8 cellular contexts compared by ENCODE assay signal in the genomic region with DNA sequence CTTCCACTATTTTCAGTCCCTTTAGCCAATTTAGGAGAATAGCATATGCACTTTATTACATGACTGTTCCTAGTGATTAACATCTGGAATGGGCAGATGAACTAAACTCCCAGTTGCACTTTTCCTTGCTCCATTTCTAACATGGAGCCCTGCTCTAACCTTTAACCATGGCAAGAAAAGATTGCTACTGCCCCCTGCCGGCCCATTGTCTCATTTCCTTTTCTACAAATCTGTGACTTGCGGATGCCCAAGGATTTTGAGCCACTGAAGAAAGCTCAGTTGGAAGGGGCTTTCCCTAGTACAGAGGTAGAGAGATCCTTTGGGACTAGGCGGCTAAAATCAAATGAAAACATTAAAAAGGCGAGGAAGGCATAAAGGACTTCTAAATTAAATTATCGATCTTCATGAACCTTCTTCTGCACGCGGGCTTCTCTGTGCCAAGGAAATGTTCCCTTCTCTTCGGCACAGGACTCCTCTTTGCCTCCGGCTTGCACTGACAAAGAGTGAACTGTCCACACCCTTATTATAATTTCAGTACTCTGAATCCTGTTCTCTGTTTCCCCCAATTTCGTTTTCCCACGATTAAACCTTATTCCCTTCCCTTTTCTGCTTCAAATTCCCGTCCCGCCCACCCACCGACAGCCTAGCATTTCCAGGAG. TPM values are rescaled to one million over a fixed set of nuclear protein-coding genes. Genes with fewer than 3 reads are reported as not detected.
DNase-seq lines count a peak whose midpoint lies in the region; ATAC-seq and TF ChIP-seq lines count a peak whose summit lies in the region.

No MANE protein-coding gene starts in this region.

- no peaks in the 10 kb centered on the region for H3K27me3 ChIP-seq in effector memory CD4-positive, alpha-beta T cell (replicated peaks; ENCODE audit: control insufficient read depth, insufficient read depth, low read length, poor library complexity, severe bottlenecking)

- H3K36me3 ChIP-seq in effector memory CD4-positive, alpha-beta T cell (ENCODE audit: control insufficient read depth, insufficient read depth, low read length), result no peaks in the 10 kb centered on the region

- ATAC-seq in GM18517 (IDR thresholded peaks at IDR 0.05; ENCODE audit: unreplicated experiment) (peak; percentile 63), HG02642 (IDR thresholded peaks at IDR 0.05; ENCODE audit: poor library complexity, unreplicated experiment) (no peak)

- H3K27ac ChIP-seq in effector memory CD4-positive, alpha-beta T cell (ENCODE audit: insufficient read depth, low read length, poor library complexity, severe bottlenecking), result no peak overlapping the region

- H3K4me3 ChIP-seq in WI38 (ENCODE audit: low read depth, low read length), result no peak overlapping the region
- H3K4me3 ChIP-seq in effector memory CD4-positive, alpha-beta T cell (ENCODE audit: insufficient read depth, low read depth, low read length, poor library complexity, severe bottlenecking), result no peak overlapping the region

- peak; percentile 23; the same call in 1 of the 2 replicates for TF ChIP-seq CTCF in WI38 (IDR thresholded peaks at IDR 0.05; ENCODE audit: low read depth, low read length)

- DNase-seq in AG20443 (ENCODE audit: low spot score) (peak; percentile 22), NCI-H146 (lab: John Stamatoyannopoulos, UW) (peak; percentile 67), lung microvascular endothelial cell (ENCODE audit: low read depth in 2 of 2) (peak; percentile 1 to 5)
- peak in 2 of 3 donors; percentile 2 to 5 for DNase-seq in effector memory CD4-positive, alpha-beta T cell
- peak; percentile 1 for DNase-seq in stimulated activated naive CD4-positive, alpha-beta T cell treated with Interleukin-2 at 50 U/mL for 16 hours (lab: John Stamatoyannopoulos, UW)

- no peaks in the 10 kb centered on the region for H3K4me1 ChIP-seq in effector memory CD4-positive, alpha-beta T cell (ENCODE audit: control insufficient read depth, insufficient read depth, low read length, poor library complexity, severe bottlenecking)

- no peaks in the 10 kb centered on the region for H3K9me3 ChIP-seq in effector memory CD4-positive, alpha-beta T cell (ENCODE audit: control insufficient read depth, low read length)

RNA-seq across cellular contexts. Expression of a gene that starts 0.6 kb away (rescaled TPM):
- not detected in 2 replicates for total RNA-seq in lung microvascular endothelial cell

Comparison
In these comparisons a context has a peak if more than half of its experiments do, and no peak if none do; other contexts are left out.
1. DNase-seq: peak in every context shown above with its lines; median percentile 67 in NCI-H146; 22 in AG20443; 4 in effector memory CD4-positive, alpha-beta T cell; 3 in lung microvascular endothelial cell; 1 in stimulated activated naive CD4-positive, alpha-beta T cell treated with Interleukin-2 at 50 U/mL for 16 hours.